In the genomic region with DNA sequence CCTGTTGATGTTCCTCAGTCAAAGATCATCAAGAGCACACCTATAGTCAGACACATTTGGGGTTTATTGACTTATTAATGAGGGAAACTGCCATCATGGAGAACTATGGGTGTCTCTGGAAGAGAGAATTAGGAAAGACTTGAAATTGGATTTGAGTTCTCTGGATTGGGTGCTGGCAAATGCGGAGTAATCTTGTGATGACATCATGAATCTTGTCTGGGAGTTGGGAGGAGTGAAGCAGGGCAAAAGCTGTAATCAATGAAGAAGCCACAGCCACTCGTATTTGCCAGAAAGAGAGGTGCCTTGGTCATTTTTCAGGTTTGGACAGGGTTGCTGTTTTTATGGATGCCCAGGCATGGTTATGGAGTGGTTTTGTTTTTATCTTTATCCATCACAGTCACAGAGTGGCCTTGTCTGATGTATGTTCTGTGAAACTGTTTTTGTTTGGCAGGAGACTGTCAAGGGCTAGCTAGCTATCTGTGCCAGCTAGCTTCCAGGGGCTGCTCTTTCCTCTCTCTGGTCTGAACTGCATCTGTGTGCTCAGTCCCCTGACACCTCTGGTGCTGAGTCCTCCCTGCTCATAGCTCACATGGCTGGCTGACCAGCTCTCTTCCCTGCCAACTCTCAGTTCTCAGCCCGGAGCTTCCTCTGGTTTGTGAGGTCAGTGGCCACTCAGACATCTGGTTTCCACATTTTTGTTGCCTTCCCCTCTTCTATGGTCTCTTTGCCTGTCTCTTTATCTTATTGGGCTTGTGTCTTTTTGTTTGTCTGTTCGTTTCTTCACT, we compare ENCODE assay signal across 26 cellular contexts.
A peak's percentile ranks its signal among the peaks of the same experiment; 100 is the strongest.
DNase-seq lines count a peak whose midpoint lies in the region; ATAC-seq, FAIRE-seq and TF ChIP-seq lines count a peak whose summit lies in the region.
"Had no signal": no experiment of that assay in that cellular context is flagged by ENCODE, and none has a peak within 500 bp of the region (broad histone marks: within the 10 kb centered on the region; RNA-seq: fewer than 3 reads in every experiment).

No MANE protein-coding gene starts in this region.

- H3K27me3 ChIP-seq in HepG2 (ENCODE audit: control insufficient read depth in 1 of 2, insufficient read depth in 2 of 2, low read length in 2 of 2) (no peaks in the 10 kb centered on the region; a peak in 2 of 5 replicates), right lobe of liver (no peaks in the 10 kb centered on the region), H1 (replicated peaks in 1 of 4; ENCODE audit: control insufficient read depth in 3 of 4, extremely low read depth in 1 of 4, insufficient read depth in 3 of 4, low read length in 3 of 4) (no peaks in the 10 kb centered on the region), subcutaneous abdominal adipose tissue (ENCODE audit: control insufficient read depth in 5 of 5, insufficient read depth in 4 of 5, low read length in 5 of 5) (peaks cover 0 to 6% (median 3%) of the 10 kb centered on the region in 5 donors)
- H3K27me3 ChIP-seq: BLaER1 had no signal

- H4K91ac ChIP-seq in H1 (replicated peaks; ENCODE audit: insufficient read length, low read length) = no peak overlapping the region

- FAIRE-seq in HepG2 (lab: Jason Lieb, UNC) = no peak
- no peak for FAIRE-seq in H1 (lab: Jason Lieb, UNC)
- FAIRE-seq: GM12891, GM18507 had no signal

- in situ Hi-C loops in HepG2 (cut with HindIII; ENCODE audit: extremely low pct_ligation_motif_present, low pct_unique_long_range_greater_than_20kb) = no loop called here

- H3K4me1 ChIP-seq in HepG2 (ENCODE audit: insufficient read depth, low read length) (no peaks in the 10 kb centered on the region), right lobe of liver (no peaks in the 10 kb centered on the region), H1 (replicated peaks in 1 of 4; ENCODE audit: control insufficient read depth in 3 of 4, insufficient read depth in 4 of 4, low read length in 3 of 4) (peaks cover 0 to 9% (median 0%) of the 10 kb centered on the region in 4 experiments; a peak in 1 of 7 replicates), subcutaneous abdominal adipose tissue (ENCODE audit: control insufficient read depth in 5 of 5, insufficient read depth in 5 of 5, low read length in 5 of 5) (no peaks in the 10 kb centered on the region)
- H3K4me1 ChIP-seq: BLaER1 had no signal

- H3K4me2 ChIP-seq in HepG2 (ENCODE audit: low read depth, low read length) (no peak overlapping the region), H1 (ENCODE audit: insufficient read depth in 1 of 2, low read depth in 2 of 2, low read length in 2 of 2) (no peak overlapping the region)
- H3K4me2 ChIP-seq: BLaER1, GM23338 had no signal

- H3K9ac ChIP-seq in HepG2 (ENCODE audit: insufficient read depth, low read depth, low read length) = no peak overlapping the region
- no peak overlapping the region for H3K9ac ChIP-seq in H1 (replicated peaks in 1 of 4; ENCODE audit: extremely low read depth in 1 of 4, low read depth in 3 of 4, low read length in 3 of 4)
- no peak overlapping the region for H3K9ac ChIP-seq in subcutaneous abdominal adipose tissue (ENCODE audit: low read length in 5 of 5)
- H3K9ac ChIP-seq: BLaER1 had no signal

- no peak overlapping the region for H3K23ac ChIP-seq in H1 (ENCODE audit: insufficient read length)

- no peak overlapping the region for H3K18ac ChIP-seq in H1 (ENCODE audit: extremely low read depth, low read length)

- H3K36me3 ChIP-seq in HepG2 (replicated peaks in 1 of 2; ENCODE audit: control insufficient read depth in 1 of 2, insufficient read depth in 2 of 2, low read length in 2 of 2) (no peaks in the 10 kb centered on the region), right lobe of liver (no peaks in the 10 kb centered on the region), H1 (ENCODE audit: control insufficient read depth in 2 of 4, insufficient read depth in 4 of 4, low read length in 3 of 4) (no peaks in the 10 kb centered on the region), subcutaneous abdominal adipose tissue (ENCODE audit: control insufficient read depth in 5 of 5, insufficient read depth in 5 of 5, low read length in 5 of 5) (no peaks in the 10 kb centered on the region)
- H3K36me3 ChIP-seq: BLaER1 had no signal

- CTCF ChIA-PET in HepG2 (lab: Yijun Ruan, JAX; ENCODE audit: low intra/inter-chr PET ratio, low total read pairs) (no interaction called here), H1 (lab: Charles Lee; ENCODE audit: partially characterized antibody) (interaction anchor here (0.6 to 1.0 kb wide), 3 partner anchors 23 to 84 kb away, joined by 3 read pairs; no protein-coding TSS in a partner anchor)

- no peak overlapping the region for H3K4me3 ChIP-seq in HepG2 (replicated peaks in 1 of 3; ENCODE audit: insufficient read depth in 1 of 3, low read depth in 2 of 3, low read length in 3 of 3)
- no peak overlapping the region for H3K4me3 ChIP-seq in right lobe of liver
- H3K4me3 ChIP-seq in H1 (ENCODE audit: extremely low read depth in 1 of 4, insufficient read depth in 2 of 4, low read depth in 3 of 4, low read length in 4 of 4) = no peak overlapping the region
- no peak overlapping the region for H3K4me3 ChIP-seq in subcutaneous abdominal adipose tissue (ENCODE audit: low read depth in 1 of 5, low read length in 5 of 5)
- H3K4me3 ChIP-seq: BLaER1, GM23338 had no signal

- no peak overlapping the region for H2BK120ac ChIP-seq in H1 (replicated peaks; ENCODE audit: low read depth, low read length)

- H3K79me2 ChIP-seq in HepG2 (ENCODE audit: insufficient read depth, low read length) (no peaks in the 10 kb centered on the region), H1 (ENCODE audit: control insufficient read depth in 1 of 2, insufficient read depth in 2 of 2, low read length in 2 of 2) (peaks cover 0 to 3% of the 10 kb centered on the region in 2 experiments; a peak in 1 of 4 replicates)

- POLR2A ChIA-PET in HepG2 (lab: Yijun Ruan, JAX) = no interaction called here
- POLR2A ChIA-PET in H1 (lab: Charles Lee; ENCODE audit: partially characterized antibody) = interaction anchor here (1.2 kb wide), 1 partner anchor 72 kb away, joined by 3 read pairs; no protein-coding TSS in a partner anchor

- intact Hi-C loops in HepG2 (cut with micrococcal nuclease; ENCODE audit: unreplicated experiment) (no loop called here), right lobe of liver (cut with DNase I) (no loop called here)

- TF ChIP-seq CTCF in HepG2 (CRISPR knock-in tag; IDR thresholded peaks at IDR 0.05) (no peak), right lobe of liver (IDR thresholded peaks at IDR 0.05) (no peak), H1 (IDR thresholded peaks at IDR 0.05; ENCODE audit: control extremely low read depth in 1 of 3, insufficient read depth in 1 of 3, low read depth in 1 of 3, low read length in 3 of 3) (no peak)

- no peak overlapping the region for H3K4ac ChIP-seq in H1 (replicated peaks; ENCODE audit: insufficient read length, low read depth, low read length)

- H3K79me1 ChIP-seq in H1 (ENCODE audit: low read depth, low read length) = no peaks in the 10 kb centered on the region

- no peak for DNase-seq in HepG2 (ENCODE audit: low spot score)
- no peak for DNase-seq in right lobe of liver
- no peak for DNase-seq in H1 (ENCODE audit: low read depth in 1 of 2, low spot score in 2 of 2)
- DNase-seq in iPS-NIHi7 (ENCODE audit: extremely low spot score) = peak; percentile 9
- DNase-seq in NCI-H2081 treated with DMSO at 0.1 percent for 48 hours (lab: John Stamatoyannopoulos, UW) = no peak
- DNase-seq in NK-92 treated with Interleukin-12 subunit alpha and Interleukin-12 subunit beta, amount 100 ng/mL, for 24 hours (lab: John Stamatoyannopoulos, UW) = no peak
- DNase-seq: CD4-positive, alpha-beta memory T cell; KBM-7; NCI-H1092 treated with DMSO at 0.1 percent for 48 hours; NCI-H146; NCI-H2029; NCI-H345; NCI-H524; NCI-H774; PC-3; RPMI8226; SIG-M5; T-cell had no signal

- ATAC-seq in HepG2 = no peak
- no peak for ATAC-seq in right lobe of liver
- no peak for ATAC-seq in HG02885 (IDR thresholded peaks at IDR 0.05; ENCODE audit: poor library complexity, unreplicated experiment)
- ATAC-seq: GM23338, HCT116, PC-3, T-cell had no signal

- H4K8ac ChIP-seq in H1 (ENCODE audit: extremely low read depth, insufficient read depth, low read length) = no peak overlapping the region

- no peak overlapping the region for H4K5ac ChIP-seq in H1 (ENCODE audit: insufficient read length, low read depth, low read length)

- no peak overlapping the region for H2AK5ac ChIP-seq in H1 (ENCODE audit: low read depth, low read length)

- TF ChIP-seq POLR2A in HepG2 (IDR thresholded peaks at IDR 0.05; ENCODE audit: insufficient read depth in 1 of 2, low read depth in 2 of 2, low read length in 2 of 2) (no peak), right lobe of liver (IDR thresholded peaks at IDR 0.05) (no peak), H1 (IDR thresholded peaks at IDR 0.05; ENCODE audit: control extremely low read depth in 1 of 2, low read depth in 2 of 2, low read length in 2 of 2) (no peak)

- no peak overlapping the region for H2BK15ac ChIP-seq in H1 (ENCODE audit: low read length)

- no peak overlapping the region for H3K14ac ChIP-seq in H1 (ENCODE audit: insufficient read length)

- TF ChIP-seq EP300 in HepG2 (IDR thresholded peaks at IDR 0.05; ENCODE audit: low read depth in 2 of 2, low read length in 2 of 2) (no peak), HepG2 (CRISPR knock-in tag; IDR thresholded peaks at IDR 0.05; ENCODE audit: borderline replicate concordance) (no peak), H1 (IDR thresholded peaks at IDR 0.05; ENCODE audit: borderline replicate concordance in 1 of 2, low read depth in 2 of 2, low read length in 2 of 2) (no peak)

- no peak overlapping the region for H3K56ac ChIP-seq in H1 (replicated peaks; ENCODE audit: insufficient read length, low read depth, low read length)

- no peak overlapping the region for H2BK5ac ChIP-seq in H1 (ENCODE audit: low read depth, low read length)

- no TSS peak for BruUV-seq in HepG2 (replicated peaks; lab: Mats Ljungman, UMichigan)

- H3K23me2 ChIP-seq in H1 (ENCODE audit: low read depth, low read length) = no peaks in the 10 kb centered on the region; the same call in 1 of the 2 replicates

- WGBS in HepG2 (ENCODE audit: low lambda C conversion rate) = 16% methylated on average over 4 of the region's 4 CpGs
- 22% methylated on average over 4 of the region's 4 CpGs for WGBS in right lobe of liver (ENCODE audit: insufficient coverage, low coverage, low lambda C conversion rate, missing lambda C conversion rate)
- WGBS in H1 (ENCODE audit: extremely low coverage in 1 of 2, insufficient coverage in 1 of 2, insufficient read length in 1 of 2, insufficient replicate concordance in 2 of 2, low coverage in 1 of 2, low lambda C conversion rate in 2 of 2, missing lambda C conversion rate in 1 of 2), 2 experiments = 92% methylated on average over 4 of the region's 4 CpGs; no CpG with 5 or more reads in 1 of the 2 experiments

- H3K9me3 ChIP-seq in HepG2 (ENCODE audit: low read length) = no peaks in the 10 kb centered on the region
- no peaks in the 10 kb centered on the region for H3K9me3 ChIP-seq in right lobe of liver
- no peaks in the 10 kb centered on the region for H3K9me3 ChIP-seq in H1 (ENCODE audit: insufficient read depth in 2 of 2, low read depth in 1 of 2, low read length in 1 of 2)
- H3K9me3 ChIP-seq in subcutaneous abdominal adipose tissue (ENCODE audit: control insufficient read depth in 5 of 5, low read length in 5 of 5) = peaks cover 0 to 3% (median 0%) of the 10 kb centered on the region in 5 donors
- H3K9me3 ChIP-seq: BLaER1 had no signal

- H4K20me1 ChIP-seq in HepG2 (ENCODE audit: insufficient read depth, low read length) = no peaks in the 10 kb centered on the region
- H4K20me1 ChIP-seq in H1 (replicated peaks in 1 of 2; ENCODE audit: control insufficient read depth in 1 of 2, insufficient read depth in 2 of 2, low read length in 2 of 2) = no peaks in the 10 kb centered on the region
- H4K20me1 ChIP-seq: BLaER1 had no signal

- peak overlapping the region; percentile 32; the same call in 1 of the 2 replicates for H2BK12ac ChIP-seq in H1 (ENCODE audit: low read depth, low read length)

- H2AFZ ChIP-seq in HepG2 (ENCODE audit: low read length) (no peak overlapping the region), H1 (ENCODE audit: low read length) (no peak overlapping the region)
- H2AFZ ChIP-seq: GM23338 had no signal

- TF ChIP-seq RAD21 in HepG2 (CRISPR knock-in tag; IDR thresholded peaks at IDR 0.05) (no peak), H1 (IDR thresholded peaks at IDR 0.05 in 1 of 2, conservative IDR thresholded peaks at IDR 0.05 in 1 of 2; ENCODE audit: low read depth in 2 of 2, low read length in 2 of 2) (no peak)

- no peak overlapping the region for H3K27ac ChIP-seq in HepG2 (ENCODE audit: extremely low read length, insufficient read depth, low read length)
- H3K27ac ChIP-seq in right lobe of liver = no peak overlapping the region
- no peak overlapping the region for H3K27ac ChIP-seq in H1 (ENCODE audit: low read depth, low read length)
- peak overlapping the region; percentile 39 for H3K27ac ChIP-seq in subcutaneous abdominal adipose tissue (ENCODE audit: low read depth, low read length)
- H3K27ac ChIP-seq: BLaER1, HL-60 had no signal

- H2BK20ac ChIP-seq in H1 (ENCODE audit: low read length) = 0 out of 2 replicates have a peak overlapping the region, but pooled peaks have one; percentile 65
